Comparison of ENCODE assay signal across 10 cellular contexts in the genomic region with DNA sequence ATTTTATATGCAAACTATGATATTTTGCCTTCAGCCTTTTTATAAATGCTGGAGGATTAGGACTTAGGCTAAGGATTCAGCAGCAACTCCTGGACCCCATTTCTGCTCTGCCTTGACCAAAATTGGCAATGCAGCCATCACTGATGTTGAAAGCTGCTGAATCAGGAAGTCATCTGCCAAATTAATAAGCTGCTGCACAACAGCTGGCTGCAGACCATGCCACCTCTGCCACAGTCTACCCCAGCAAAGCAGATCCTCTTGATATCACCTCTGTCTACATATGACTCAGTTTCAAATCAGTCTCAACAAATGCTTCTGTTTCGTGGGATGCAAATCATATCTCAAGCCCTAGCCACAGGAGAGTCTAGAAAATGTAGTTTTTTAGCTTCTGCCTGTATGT. TPM values are rescaled to one million over a fixed set of nuclear protein-coding genes. Genes with fewer than 3 reads are reported as not detected.
DNase-seq lines count a peak whose midpoint lies in the region; ATAC-seq, FAIRE-seq and TF ChIP-seq lines count a peak whose summit lies in the region.
"Had no signal": no experiment of that assay in that cellular context is flagged by ENCODE, and none has a peak within 500 bp of the region (broad histone marks: within the 10 kb centered on the region; RNA-seq: fewer than 3 reads in every experiment).

No MANE protein-coding gene starts in this region.

- intact Hi-C loops in K562 (cut with micrococcal nuclease): loop anchor here (10.0 kb wide), 1 partner anchor 307 kb away; the partner anchor contains the start of gene MAP4K3

- FAIRE-seq in K562 (lab: Jason Lieb, UNC): no peak
- FAIRE-seq: islet of Langerhans had no signal

- CTCF ChIA-PET in K562 (lab: Yijun Ruan, JAX; ENCODE audit: low intra/inter-chr PET ratio): no interaction called here

- peak overlapping the region; percentile 68 for H3K4me3 ChIP-seq in SK-N-MC
- H3K4me3 ChIP-seq in K562: no peak overlapping the region
- H3K4me3 ChIP-seq: PC-9 had no signal

- no peak for TF ChIP-seq CTCF in K562 (IDR thresholded peaks at IDR 0.05 in 2 of 3, conservative IDR thresholded peaks at IDR 0.05 in 1 of 3; ENCODE audit: insufficient read depth in 2 of 3, low read depth in 1 of 3, low read length in 3 of 3)

- H2AFZ ChIP-seq in K562 (ENCODE audit: low read depth, low read length): peak overlapping the region; percentile 69
- H2AFZ ChIP-seq: PC-9 had no signal

- BruUV-seq in K562 (replicated peaks; lab: Mats Ljungman, UMichigan): no TSS peak

- H3K27me3 ChIP-seq in K562 (ENCODE audit: control insufficient read depth in 2 of 2, insufficient read depth in 2 of 2, low read length in 2 of 2): no peaks in the 10 kb centered on the region

- H3K4me1 Mint-ChIP-seq in stimulated activated naive CD8-positive, alpha-beta T cell treated with anti-CD3 and anti-CD28 coated beads, Interleukin-15, Interleukin-2, amounts not matched to agents 100 ng/mL and 50 ng/mL, for 24 hours (ENCODE audit: low read depth): peaks cover 58% of the 10 kb centered on the region

- ATAC-seq in GM18861 (IDR thresholded peaks at IDR 0.05; ENCODE audit: unreplicated experiment): peak; percentile 58
- ATAC-seq in HG02852 (IDR thresholded peaks at IDR 0.05; ENCODE audit: unreplicated experiment): peak; percentile 43
- no peak for ATAC-seq in K562

- in situ Hi-C loops in K562 (cut with MboI): loop anchor here (10.0 kb wide), 1 partner anchor 97 kb away; no protein-coding TSS in a partner anchor

- H3K4me1 ChIP-seq in K562 (replicated peaks in 1 of 2; ENCODE audit: control insufficient read depth in 2 of 2, insufficient read depth in 2 of 2, low read length in 2 of 2): peaks cover 10 to 12% of the 10 kb centered on the region in 2 experiments; a peak in 4 of 5 replicates

- no peak for TF ChIP-seq EP300 in K562 (IDR thresholded peaks at IDR 0.05; ENCODE audit: low read length)

- DNase-seq in SK-N-MC (ENCODE audit: low read depth, low spot score) (no peak), K562 (ENCODE audit: extremely low read depth in 1 of 4, low spot score in 3 of 4) (no peak), mesenteric fat pad (ENCODE audit: low spot score) (no peak), NCI-H526 (lab: John Stamatoyannopoulos, UW) (no peak), KG1 (lab: John Stamatoyannopoulos, UW) (no peak)

- no peak overlapping the region for H3K4me2 ChIP-seq in K562 (ENCODE audit: insufficient read depth, low read length)
- H3K4me2 ChIP-seq: PC-9 had no signal

- peaks cover 13% of the 10 kb centered on the region; the same call in 2 of the 3 replicates for H3K79me2 ChIP-seq in K562 (ENCODE audit: control insufficient read depth, insufficient read depth, low read length)

- peak overlapping the region; percentile 62 for H3K4me3 Mint-ChIP-seq in stimulated activated naive CD8-positive, alpha-beta T cell treated with anti-CD3 and anti-CD28 coated beads, Interleukin-15, Interleukin-2, amounts not matched to agents 100 ng/mL and 50 ng/mL, for 24 hours

- H3K9ac ChIP-seq in SK-N-MC (ENCODE audit: insufficient read length) (peak overlapping the region; percentile 58), K562 (ENCODE audit: insufficient read depth in 1 of 2, low read depth in 2 of 2, low read length in 2 of 2) (no peak overlapping the region)

- no peaks in the 10 kb centered on the region for H3K9me1 ChIP-seq in K562 (ENCODE audit: control insufficient read depth, insufficient read depth, low read length)

- TF ChIP-seq RAD21 in K562 (CRISPR knock-in tag; conservative IDR thresholded peaks at IDR 0.05 in 1 of 2, IDR thresholded peaks at IDR 0.05 in 1 of 2): no peak

- H3K36me3 Mint-ChIP-seq in stimulated activated naive CD8-positive, alpha-beta T cell treated with anti-CD3 and anti-CD28 coated beads, Interleukin-15, Interleukin-2, amounts not matched to agents 100 ng/mL and 50 ng/mL, for 24 hours (ENCODE audit: low read depth): no peaks in the 10 kb centered on the region

- H4K20me1 ChIP-seq in K562 (replicated peaks; ENCODE audit: control insufficient read depth, insufficient read depth, low read length): no peaks in the 10 kb centered on the region

- no peaks in the 10 kb centered on the region for H3K9me3 Mint-ChIP-seq in stimulated activated naive CD8-positive, alpha-beta T cell treated with anti-CD3 and anti-CD28 coated beads, Interleukin-15, Interleukin-2, amounts not matched to agents 100 ng/mL and 50 ng/mL, for 24 hours

- peak overlapping the region; percentile 81 for H3K27ac Mint-ChIP-seq in stimulated activated naive CD8-positive, alpha-beta T cell treated with anti-CD3 and anti-CD28 coated beads, Interleukin-15, Interleukin-2, amounts not matched to agents 100 ng/mL and 50 ng/mL, for 24 hours

- H3K36me3 ChIP-seq in SK-N-MC (ENCODE audit: insufficient read depth, low read length) (no peaks in the 10 kb centered on the region), K562 (ENCODE audit: control insufficient read depth, insufficient read depth, low read length) (no peaks in the 10 kb centered on the region)

- H3K27me3 Mint-ChIP-seq in stimulated activated naive CD8-positive, alpha-beta T cell treated with anti-CD3 and anti-CD28 coated beads, Interleukin-15, Interleukin-2, amounts not matched to agents 100 ng/mL and 50 ng/mL, for 24 hours: no peaks in the 10 kb centered on the region

- no peak for TF ChIP-seq POLR2A in K562 (conservative IDR thresholded peaks at IDR 0.05)

- POLR2A ChIA-PET in K562 (lab: Yijun Ruan, JAX): interaction anchor here (0.8 kb wide), 1 partner anchor 9 kb away, joined by 4 read pairs; no protein-coding TSS in a partner anchor

- H3K27ac ChIP-seq in SK-N-MC (peak overlapping the region; percentile 96), K562 (ENCODE audit: extremely low read depth, low read depth, low read length) (no peak overlapping the region)
- H3K27ac ChIP-seq: PC-9 had no signal

- 10% methylated on average over 1 of the region's 1 CpG for WGBS in K562 (ENCODE audit: insufficient coverage, low coverage, missing lambda C conversion rate)

- H3K9me3 ChIP-seq in SK-N-MC (ENCODE audit: low read depth, low read length) (no peaks in the 10 kb centered on the region), K562 (replicated peaks; ENCODE audit: control insufficient read depth, insufficient read depth, low read depth, low read length) (no peaks in the 10 kb centered on the region)

TF ChIP-seq in K562, 482 proteins besides CTCF, POLR2A, EP300 and RAD21:
- TF ChIP-seq C11orf30 (IDR thresholded peaks at IDR 0.05; ENCODE audit: low read depth) (peak; percentile 18; the same call in 1 of the 2 replicates), ZZZ3 (IDR thresholded peaks at IDR 0.05) (no peak)

RNA-seq across cellular contexts. Expression of gene SOS1, which starts 7.1 kb away (rescaled TPM):
- total RNA-seq in K562 (2011; cell fraction: chromatin; rRNA removed; ENCODE audit: low replicate concordance): 26.1 and 163 TPM in 2 replicates
- total RNA-seq in K562 (2011; cell fraction: nucleolus; rRNA removed): 8.8 and 15.8 TPM in 2 replicates
- total RNA-seq in K562 (2011; cell fraction: nucleoplasm; rRNA removed): 38.1 and 53.0 TPM in 2 replicates
- total RNA-seq in K562 (2014; rRNA removed): 6.3 and 7.6 TPM in 2 replicates
- 16.3 and 17.9 TPM in 2 replicates for total RNA-seq in K562 (2014; rRNA removed; fragmentation: Illumina TruSeq; extraction: Trizol)
- total RNA-seq in K562 (2015; rRNA removed; fragmentation: Illumina TruSeq; extraction: Trizol): 20.1 and 21.6 TPM in 2 replicates
- total RNA-seq in K562 (2021): 23.1 and 23.8 TPM in 2 replicates
- 27.1 and 27.9 TPM in 2 replicates for polyA plus RNA-seq in K562 (2011; rRNA removed)
- polyA plus RNA-seq in K562 (2011; cell fraction: cytosol; rRNA removed): 16.0 and 30.7 TPM in 2 replicates
- polyA plus RNA-seq in K562 (2011; cell fraction: nucleus; rRNA removed): 61.3 and 78.0 TPM in 2 replicates
- polyA plus RNA-seq in K562 (2012): 13.2 and 16.3 TPM in 2 replicates
- polyA plus RNA-seq in K562 (2014; fragmentation: Illumina TruSeq; extraction: Trizol): 24.5 and 26.8 TPM in 2 replicates
- polyA plus RNA-seq in K562 (2014; fragmentation: Nextera tagmentation; extraction: Ambion mirVana): 1 to 10 TPM; 2.5 to 4.0 TPM
- polyA plus RNA-seq in K562 (2014; rRNA removed): 10.9 and 12.1 TPM in 2 replicates
- 80.6 and 96.0 TPM in 2 replicates for polyA minus RNA-seq in K562 (2011; rRNA and poly(A)+ RNA removed)
- polyA minus RNA-seq in K562 (2011; cell fraction: cytosol; rRNA and poly(A)+ RNA removed): 15.1 and 17.0 TPM in 2 replicates
- 52.2 and 93.1 TPM in 2 replicates for polyA minus RNA-seq in K562 (2011; cell fraction: nucleus; rRNA and poly(A)+ RNA removed)
- total RNA-seq in mesenteric fat pad: 58.2 TPM
